Comparison of ENCODE assay signal across 8 cellular contexts in the genomic region with DNA sequence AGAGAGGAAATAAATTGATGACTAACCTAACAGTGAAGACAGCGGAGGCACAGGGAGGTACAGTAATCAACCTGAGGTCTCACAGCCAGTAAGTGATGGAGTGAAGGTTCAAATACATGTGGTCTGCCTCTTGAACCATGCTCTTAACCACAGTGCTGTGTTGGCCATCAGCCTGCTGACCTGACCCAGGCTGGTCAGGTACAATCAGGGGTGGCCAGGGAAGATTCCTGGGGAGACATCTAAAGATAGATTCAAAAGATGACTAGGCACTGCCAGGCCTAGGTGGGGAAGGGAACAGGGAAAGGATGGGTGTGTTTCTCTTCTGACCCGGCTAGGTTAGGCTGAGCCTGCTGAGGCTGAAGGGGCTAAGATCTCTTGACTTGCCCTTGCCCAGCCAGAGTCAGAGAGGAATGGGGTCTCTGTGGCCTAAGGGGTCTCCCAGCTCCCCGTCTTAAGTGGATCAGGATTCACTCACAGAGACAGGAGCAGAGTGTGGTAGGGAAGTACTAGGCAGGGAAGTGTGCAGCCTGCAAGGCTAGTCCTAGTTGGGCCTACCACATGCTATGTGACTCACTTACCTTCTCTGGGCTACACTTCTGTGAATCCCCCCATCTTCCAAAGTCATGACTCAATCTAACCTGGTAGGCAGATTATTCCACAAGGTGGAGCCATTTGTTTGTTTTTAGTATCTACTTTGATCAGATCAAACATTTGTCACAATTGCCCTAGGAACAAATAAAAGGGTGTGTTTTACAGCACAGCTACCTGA. TPM values are rescaled to one million over a fixed set of nuclear protein-coding genes. Genes with fewer than 3 reads are reported as not detected.
DNase-seq lines count a peak whose midpoint lies in the region; ATAC-seq and TF ChIP-seq lines count a peak whose summit lies in the region.

No MANE protein-coding gene starts in this region.

- in situ Hi-C loops in GM13976 (cut with MboI; ENCODE audit: low sequenced_read_pairs, unreplicated experiment) = no loop called here

- H3K4me3 ChIP-seq in fibroblast of pulmonary artery (replicated peaks; ENCODE audit: low read depth, low read length) = no peak overlapping the region

- peak; percentile 62 for DNase-seq in Ammon's horn (ENCODE audit: low spot score)
- peak; percentile 72 for DNase-seq in GM13976 (ENCODE audit: low spot score)
- DNase-seq in NCI-H2227 (lab: John Stamatoyannopoulos, UW; ENCODE audit: unreplicated experiment) = peak; percentile 43
- peak; percentile 37 for DNase-seq in activated T-cell treated with anti-CD3 and anti-CD28 coated beads, Interleukin-2, amount 50 U/mL, for 1 hour
- DNase-seq in fibroblast of pulmonary artery (ENCODE audit: low read depth) = peak; percentile 74
- peak; percentile 89 for DNase-seq in renal cortical epithelial cell (ENCODE audit: low read depth)

- ATAC-seq in HG03571 (IDR thresholded peaks at IDR 0.05; ENCODE audit: unreplicated experiment) (no peak), HG03159 (IDR thresholded peaks at IDR 0.05; ENCODE audit: unreplicated experiment) (no peak)

- TF ChIP-seq CTCF in GM13976 (IDR thresholded peaks at IDR 0.05; ENCODE audit: borderline replicate concordance, control extremely low read depth, extremely low read depth, insufficient read depth, missing control alignments) (peak; percentile 23), fibroblast of pulmonary artery (IDR thresholded peaks at IDR 0.05; ENCODE audit: low read length, missing control alignments) (peak; percentile 57)

RNA-seq across cellular contexts. Expression of a gene that starts 10.4 kb away (rescaled TPM):
- 39.8 and 80.3 TPM in 2 replicates for total RNA-seq in renal cortical epithelial cell

RNA-seq across cellular contexts. Expression of a gene that starts 22.0 kb away (rescaled TPM):
- total RNA-seq in renal cortical epithelial cell = 11.0 and 16.1 TPM in 2 replicates

Comparison
In these comparisons a context has a peak if more than half of its experiments do, and no peak if none do; other contexts are left out.
1. DNase-seq: peak in every context shown above with its lines; median percentile 89 in renal cortical epithelial cell; 74 in fibroblast of pulmonary artery; 72 in GM13976; 62 in Ammon's horn; 43 in NCI-H2227; 37 in activated T-cell treated with anti-CD3 and anti-CD28 coated beads, Interleukin-2, amount 50 U/mL, for 1 hour.